In genomic region chr11:65644837-65645236, GRCh38 we compare ENCODE assay signal across 17 cellular contexts. TPM values are rescaled to one million over a fixed set of nuclear protein-coding genes. Genes with fewer than 3 reads are reported as not detected.
"Had no signal": no experiment of that assay in that cellular context is flagged by ENCODE, and none has a peak within 500 bp of the region (broad histone marks: within the 10 kb centered on the region; RNA-seq: fewer than 3 reads in every experiment).

No MANE protein-coding gene starts in this region.

- H3K27me3 ChIP-seq: adrenal gland, esophagus muscularis mucosa had no signal

- H3K9me3 Mint-ChIP-seq: activated naive CD4-positive, alpha-beta T cell treated with anti-CD3 and anti-CD28 coated beads for 36 hours; nephron; stimulated activated naive CD8-positive, alpha-beta T cell treated with anti-CD3 and anti-CD28 coated beads, Interleukin-15, amount 100 ng/mL, for 72 hours; T-helper 1 cell treated with Interleukin-12 subunit alpha and Interleukin-12 subunit beta and Interleukin-4 antibody, amounts not matched to agents 30 μg/mL and 1 μg/mL, for 36 hours; type B pancreatic cell had no signal

- H3K27ac ChIP-seq: adrenal gland, esophagus muscularis mucosa, left ventricle myocardium inferior, prostate gland had no signal

- ATAC-seq: right cardiac atrium; stimulated activated naive CD8-positive, alpha-beta T cell treated with anti-CD3 and anti-CD28 coated beads, Interleukin-15, amount 100 ng/mL, for 72 hours had no signal

- DNase-seq: activated CD4-positive, alpha-beta T cell treated with anti-CD3 and anti-CD28 coated beads for 4 hours; activated CD8-positive, alpha-beta memory T cell treated with anti-CD3 and anti-CD28 coated beads, Interleukin-2, amount 50 U/mL, for 48 hours; activated naive CD4-positive, alpha-beta T cell treated with anti-CD3 and anti-CD28 coated beads for 36 hours; adrenal gland; hippocampal formation; left ventricle myocardium inferior; right cardiac atrium; stimulated activated CD4-positive, alpha-beta T cell treated with anti-CD3 and anti-CD28 coated beads, Interleukin-4, amount 100 ng/mL, for 24 hours; stimulated activated naive CD8-positive, alpha-beta T cell treated with anti-CD3 and anti-CD28 coated beads, Interleukin-15, amount 100 ng/mL, for 72 hours had no signal

- H3K4me1 ChIP-seq: prostate gland had no signal

- H3K4me3 Mint-ChIP-seq: nephron; stimulated activated naive CD8-positive, alpha-beta T cell treated with anti-CD3 and anti-CD28 coated beads, Interleukin-15, amount 100 ng/mL, for 72 hours; T-helper 1 cell treated with Interleukin-12 subunit alpha and Interleukin-12 subunit beta and Interleukin-4 antibody, amounts not matched to agents 30 μg/mL and 1 μg/mL, for 36 hours had no signal

- H3K4me3 ChIP-seq: adrenal gland, esophagus muscularis mucosa, left ventricle myocardium inferior, prostate gland, skin epidermis had no signal

- H3K36me3 Mint-ChIP-seq: type B pancreatic cell had no signal

- H3K36me3 ChIP-seq: prostate gland had no signal

- H3K9me3 ChIP-seq: adrenal gland, esophagus muscularis mucosa, left ventricle myocardium inferior, prostate gland had no signal

- H3K27me3 Mint-ChIP-seq: stimulated activated naive CD8-positive, alpha-beta T cell treated with anti-CD3 and anti-CD28 coated beads, Interleukin-15, amount 100 ng/mL, for 72 hours had no signal

RNA-seq across cellular contexts. Expression of gene KCNK7, which starts 49.2 kb away (rescaled TPM):
- total RNA-seq: kidney epithelial cell, temporal lobe had no signal
